7 cellular contexts compared by ENCODE assay signal in genomic region chr12:81644503-81644902, GRCh38.
DNase-seq lines count a peak whose midpoint lies in the region; ATAC-seq and TF ChIP-seq lines count a peak whose summit lies in the region.

No MANE protein-coding gene starts in this region.

- TF ChIP-seq RAD21 in liver (IDR thresholded peaks at IDR 0.05) = peak; percentile 73 to 75

- no peak overlapping the region for H3K4me3 ChIP-seq in GM12865 (ENCODE audit: low read depth, low read length)
- H3K4me3 ChIP-seq in liver (ENCODE audit: low read depth in 1 of 3, low read length in 3 of 3) = no peak overlapping the region

- H3K9me3 Mint-ChIP-seq in brain = no peaks in the 10 kb centered on the region

- ATAC-seq in HG02973 (IDR thresholded peaks at IDR 0.05; ENCODE audit: unreplicated experiment) (peak; percentile 73), GM21526 (IDR thresholded peaks at IDR 0.05; ENCODE audit: low FRiP score, unreplicated experiment) (no peak)

- H3K4me1 Mint-ChIP-seq in brain = peaks cover 9% of the 10 kb centered on the region

- WGBS in liver = 9% methylated on average over 1 of the region's 1 CpG

- DNase-seq in GM12865 (ENCODE audit: low read depth) (peak; percentile 30), NCI-H2227 (lab: John Stamatoyannopoulos, UW; ENCODE audit: unreplicated experiment) (peak; percentile 61)
- DNase-seq in activated CD4-positive, alpha-beta T cell treated with anti-CD3 and anti-CD28 coated beads, Interleukin-2, amount 50 U/mL, for 48 hours = no peak

- no peaks in the 10 kb centered on the region for H3K27me3 Mint-ChIP-seq in brain

- no peak overlapping the region for H3K27ac Mint-ChIP-seq in brain

- no peaks in the 10 kb centered on the region for H3K9me3 ChIP-seq in liver (ENCODE audit: control insufficient read depth in 4 of 4, low read length in 3 of 4)

- H3K4me1 ChIP-seq in liver (ENCODE audit: control insufficient read depth in 4 of 4, insufficient read depth in 4 of 4, low read length in 3 of 4) = no peaks in the 10 kb centered on the region

- peaks cover 0 to 2% (median 0%) of the 10 kb centered on the region in 4 donors for H3K27me3 ChIP-seq in liver (ENCODE audit: control insufficient read depth in 4 of 4, insufficient read depth in 4 of 4, low read length in 3 of 4)

- no peak overlapping the region for H3K9ac ChIP-seq in liver (ENCODE audit: low read depth in 1 of 2, low read length in 2 of 2)

- peak; percentile 18 for TF ChIP-seq CTCF in GM12865 (IDR thresholded peaks at IDR 0.05; ENCODE audit: insufficient read depth, low read depth, low read length, missing control alignments)
- TF ChIP-seq CTCF in brain (conservative IDR thresholded peaks at IDR 0.05) = peak; percentile 79 to 88
- TF ChIP-seq CTCF in liver (IDR thresholded peaks at IDR 0.05; ENCODE audit: low read depth, low read length, missing input control) = peak; percentile 29

- no peak overlapping the region for H3K27ac ChIP-seq in liver (ENCODE audit: low read depth in 1 of 2, low read length in 2 of 2)

- no peaks in the 10 kb centered on the region for H3K36me3 ChIP-seq in liver (ENCODE audit: control insufficient read depth in 4 of 4, insufficient read depth in 3 of 4, low read depth in 1 of 4, low read length in 3 of 4)

- no peaks in the 10 kb centered on the region for H3K36me3 Mint-ChIP-seq in brain

- no peak overlapping the region for H3K4me3 Mint-ChIP-seq in brain

TF ChIP-seq in liver, 16 proteins besides CTCF, POLR2A, EP300 and RAD21:
- no peak for TF ChIP-seq HNF4A (conservative IDR thresholded peaks at IDR 0.05)
- TF ChIP-seq JUND (IDR thresholded peaks at IDR 0.05) = no peak
- no peak for TF ChIP-seq EGR1 (IDR thresholded peaks at IDR 0.05; ENCODE audit: low read depth in 2 of 2)
- TF ChIP-seq YY1 (IDR thresholded peaks at IDR 0.05) = no peak
- no peak for TF ChIP-seq SP1 (IDR thresholded peaks at IDR 0.05)
- TF ChIP-seq TAF1 (conservative IDR thresholded peaks at IDR 0.05) = no peak

Comparison
In these comparisons a context has a peak if more than half of its experiments do, and no peak if none do; other contexts are left out.
1. DNase-seq: peak in GM12865 (single experiment) and NCI-H2227 (single experiment); none in activated CD4-positive, alpha-beta T cell treated with anti-CD3 and anti-CD28 coated beads, Interleukin-2, amount 50 U/mL, for 48 hours (0 of 2).
2. CTCF ChIP-seq: peak in every context shown above with its lines; median percentile 84 in brain; 29 in liver; 18 in GM12865.